1 cellular context compared by ENCODE assay signal in genomic region chr19:19224852-19225494, GRCh38.
TF ChIP-seq lines count a peak whose summit lies in the region.

No MANE protein-coding gene starts in this region.

TF ChIP-seq in HepG2, 621 proteins besides CTCF, POLR2A, EP300 and RAD21 (continued from another document and continues in another):
- no peak for TF ChIP-seq ZNF569 (CRISPR knock-in tag; IDR thresholded peaks at IDR 0.05; ENCODE audit: borderline replicate concordance)
- TF ChIP-seq ZFX (CRISPR knock-in tag; IDR thresholded peaks at IDR 0.05; ENCODE audit: low read depth), result peak; percentile 80
- 0 out of 2 replicates have a peak, but pooled peaks have one; percentile 34 for TF ChIP-seq ZBTB33 (CRISPR knock-in tag; IDR thresholded peaks at IDR 0.05)
- TF ChIP-seq ZNF614 (CRISPR knock-in tag; IDR thresholded peaks at IDR 0.05; ENCODE audit: borderline replicate concordance), result peak; percentile 51; the same call in 1 of the 2 replicates
- TF ChIP-seq HOXA3 (CRISPR knock-in tag; IDR thresholded peaks at IDR 0.05), result peak; percentile 65
- no peak for TF ChIP-seq ZBTB1 (CRISPR knock-in tag; IDR thresholded peaks at IDR 0.05; ENCODE audit: borderline replicate concordance)
- TF ChIP-seq SALL1 (CRISPR knock-in tag; IDR thresholded peaks at IDR 0.05), result peak; percentile 80
- no peak for TF ChIP-seq CREB3 (CRISPR knock-in tag; IDR thresholded peaks at IDR 0.05)
- no peak for TF ChIP-seq ZSCAN30 (CRISPR knock-in tag; IDR thresholded peaks at IDR 0.05)
- TF ChIP-seq FOSL1 (CRISPR knock-in tag; IDR thresholded peaks at IDR 0.05; ENCODE audit: borderline replicate concordance), result 0 out of 2 replicates have a peak, but pooled peaks have one; percentile 12
- no peak for TF ChIP-seq KDM6A (CRISPR knock-in tag; IDR thresholded peaks at IDR 0.05; ENCODE audit: low read depth)
- no peak for TF ChIP-seq RARG (CRISPR knock-in tag; IDR thresholded peaks at IDR 0.05; ENCODE audit: low read depth)
- no peak for TF ChIP-seq ZNF572 (CRISPR knock-in tag; IDR thresholded peaks at IDR 0.05)
- TF ChIP-seq ZFP41 (CRISPR knock-in tag; IDR thresholded peaks at IDR 0.05; ENCODE audit: borderline replicate concordance), result no peak
- TF ChIP-seq CHCHD3 (CRISPR knock-in tag; IDR thresholded peaks at IDR 0.05), result no peak
- TF ChIP-seq SKI (IDR thresholded peaks at IDR 0.05; ENCODE audit: partially characterized antibody), result peak; percentile 57
- no peak for TF ChIP-seq FIP1L1 (IDR thresholded peaks at IDR 0.05; ENCODE audit: borderline replicate concordance, insufficient read depth, low read depth, low read length)
- TF ChIP-seq ZUFSP (CRISPR knock-in tag; IDR thresholded peaks at IDR 0.05; ENCODE audit: borderline replicate concordance), result no peak
- no peak for TF ChIP-seq SYNCRIP (IDR thresholded peaks at IDR 0.05; ENCODE audit: insufficient read depth, low read depth, low read length)
- no peak for TF ChIP-seq CHD2 (IDR thresholded peaks at IDR 0.05; ENCODE audit: low read depth, low read length)
- TF ChIP-seq U2AF2 (IDR thresholded peaks at IDR 0.05; ENCODE audit: low read depth, low read length), result no peak
- peak; percentile 96 for TF ChIP-seq RNF2 (conservative IDR thresholded peaks at IDR 0.05; ENCODE audit: low read depth)
- no peak for TF ChIP-seq ZNF562 (CRISPR knock-in tag; IDR thresholded peaks at IDR 0.05; ENCODE audit: borderline replicate concordance)
- TF ChIP-seq SOX6 (IDR thresholded peaks at IDR 0.05), result no peak
- TF ChIP-seq SOX6 (CRISPR knock-in tag; IDR thresholded peaks at IDR 0.05), result 0 out of 2 replicates have a peak, but pooled peaks have one; percentile 17
- no peak for TF ChIP-seq HDAC6 (IDR thresholded peaks at IDR 0.05; ENCODE audit: low read depth, low read length)
- TF ChIP-seq MED1 (CRISPR knock-in tag; IDR thresholded peaks at IDR 0.05), result 0 out of 2 replicates have a peak, but pooled peaks have one; percentile 18
- TF ChIP-seq SP4 (CRISPR knock-in tag; IDR thresholded peaks at IDR 0.05), result no peak
- no peak for TF ChIP-seq ZNF503 (CRISPR knock-in tag; IDR thresholded peaks at IDR 0.05)
- TF ChIP-seq IKZF4 (CRISPR knock-in tag; IDR thresholded peaks at IDR 0.05; ENCODE audit: borderline replicate concordance, low read depth, not compliant biosample characterization), result peak; percentile 35
- no peak for TF ChIP-seq GLI4 (CRISPR knock-in tag; IDR thresholded peaks at IDR 0.05; ENCODE audit: borderline replicate concordance)
- no peak; the same call in 1 of the 2 replicates for TF ChIP-seq TGIF2 (CRISPR knock-in tag; IDR thresholded peaks at IDR 0.05)
- 0 out of 2 replicates have a peak, but pooled peaks have one; percentile 34 for TF ChIP-seq ZNF644 (CRISPR knock-in tag; IDR thresholded peaks at IDR 0.05; ENCODE audit: low read depth)
- no peak for TF ChIP-seq USF2 (IDR thresholded peaks at IDR 0.05; ENCODE audit: low read depth, low read length)
- TF ChIP-seq USF2 (CRISPR knock-in tag; IDR thresholded peaks at IDR 0.05; ENCODE audit: borderline replicate concordance), result no peak
- peak; percentile 36 for TF ChIP-seq PHF5A (CRISPR knock-in tag; IDR thresholded peaks at IDR 0.05; ENCODE audit: low read depth, unreplicated experiment)
- no peak for TF ChIP-seq KLF15 (CRISPR knock-in tag; IDR thresholded peaks at IDR 0.05; ENCODE audit: borderline replicate concordance)
- no peak; the same call in 1 of the 2 replicates for TF ChIP-seq ZNF619 (CRISPR knock-in tag; IDR thresholded peaks at IDR 0.05)
- TF ChIP-seq ZNF792 (CRISPR knock-in tag; IDR thresholded peaks at IDR 0.05), result peak; percentile 48; the same call in 1 of the 2 replicates
- TF ChIP-seq ZMYM3 (CRISPR knock-in tag; IDR thresholded peaks at IDR 0.05), result peak; percentile 33; the same call in 1 of the 2 replicates
- TF ChIP-seq SSRP1 (CRISPR knock-in tag; IDR thresholded peaks at IDR 0.05), result no peak
- no peak for TF ChIP-seq ZFP62 (CRISPR knock-in tag; IDR thresholded peaks at IDR 0.05)
- TF ChIP-seq HDAC1 (CRISPR knock-in tag; IDR thresholded peaks at IDR 0.05), result peak; percentile 59; the same call in 1 of the 2 replicates
- TF ChIP-seq ZNF75D (CRISPR knock-in tag; IDR thresholded peaks at IDR 0.05; ENCODE audit: borderline replicate concordance), result no peak
- TF ChIP-seq ZNF777 (CRISPR knock-in tag; IDR thresholded peaks at IDR 0.05), result peak; percentile 100
- peak; percentile 79; the same call in 1 of the 2 replicates for TF ChIP-seq HES4 (CRISPR knock-in tag; IDR thresholded peaks at IDR 0.05; ENCODE audit: borderline replicate concordance)
- no peak for TF ChIP-seq ZNF317 (CRISPR knock-in tag; IDR thresholded peaks at IDR 0.05)
- TF ChIP-seq ZNF597 (CRISPR knock-in tag; IDR thresholded peaks at IDR 0.05), result no peak
- peak in 1 of 2 experiments; percentile 71; a peak in 2 of 4 replicates for TF ChIP-seq KLF16 (CRISPR knock-in tag; IDR thresholded peaks at IDR 0.05)
- no peak for TF ChIP-seq FOXJ3 (CRISPR knock-in tag; IDR thresholded peaks at IDR 0.05; ENCODE audit: borderline replicate concordance)
- no peak for TF ChIP-seq ZNF432 (CRISPR knock-in tag; IDR thresholded peaks at IDR 0.05; ENCODE audit: borderline replicate concordance)
- no peak for TF ChIP-seq SUZ12 (IDR thresholded peaks at IDR 0.05; ENCODE audit: low read depth, low read length)
- no peak for TF ChIP-seq ZFP82 (CRISPR knock-in tag; IDR thresholded peaks at IDR 0.05; ENCODE audit: borderline replicate concordance)
- peak; percentile 20; the same call in 1 of the 2 replicates for TF ChIP-seq MLX (CRISPR knock-in tag; IDR thresholded peaks at IDR 0.05)
- peak; percentile 62; the same call in 1 of the 2 replicates for TF ChIP-seq ZSCAN21 (CRISPR knock-in tag; IDR thresholded peaks at IDR 0.05; ENCODE audit: borderline replicate concordance)
- no peak for TF ChIP-seq ZNF264 (CRISPR knock-in tag; IDR thresholded peaks at IDR 0.05)
- TF ChIP-seq ZNF589 (CRISPR knock-in tag; conservative IDR thresholded peaks at IDR 0.05), result no peak
- TF ChIP-seq EEA1 (CRISPR knock-in tag; IDR thresholded peaks at IDR 0.05; ENCODE audit: borderline replicate concordance), result no peak
